8 cellular contexts compared by ENCODE assay signal in genomic region chr17:48307814-48308411, GRCh38.
DNase-seq lines count a peak whose midpoint lies in the region; ATAC-seq and TF ChIP-seq lines count a peak whose summit lies in the region.

No MANE protein-coding gene starts in this region.

- H3K4me3 ChIP-seq in coronary artery, result no peak overlapping the region
- no peak overlapping the region for H3K4me3 ChIP-seq in lung

- no peaks in the 10 kb centered on the region for H3K9me3 ChIP-seq in lung (ENCODE audit: control insufficient read depth in 2 of 2, insufficient read depth in 1 of 2, low read length in 1 of 2)

- WGBS in lung, 2 donors, result 23 to 31% methylated on average over 4 of the region's 4 CpGs

- no peak for ATAC-seq in lung (ENCODE audit: insufficient read depth, low FRiP score)
- ATAC-seq in GM21825 (IDR thresholded peaks at IDR 0.05; ENCODE audit: unreplicated experiment), result no peak

- TF ChIP-seq CTCF in VCaP (conservative IDR thresholded peaks at IDR 0.05), result peak; percentile 97
- peak; percentile 41 for TF ChIP-seq CTCF in coronary artery (IDR thresholded peaks at IDR 0.05)
- peak; percentile 53 for TF ChIP-seq CTCF in lung (IDR thresholded peaks at IDR 0.05; ENCODE audit: control extremely low read depth, extremely low read depth)

- H3K4me1 ChIP-seq in lung (ENCODE audit: control insufficient read depth in 2 of 2, insufficient read depth in 2 of 2, low read length in 2 of 2), result no peaks in the 10 kb centered on the region

- no peaks in the 10 kb centered on the region for H3K36me3 ChIP-seq in lung (ENCODE audit: control insufficient read depth in 2 of 2, insufficient read depth in 2 of 2, low read length in 2 of 2)

- DNase-seq in SIG-M5 treated with dmso at 0.1 percent for 504 hours (lab: John Stamatoyannopoulos, UW; ENCODE audit: unreplicated experiment), result peak; percentile 68
- DNase-seq in SIG-M5 (lab: John Stamatoyannopoulos, UW), result no peak
- DNase-seq in NCI-H1694 (lab: John Stamatoyannopoulos, UW), result peak; percentile 58
- no peak for DNase-seq in coronary artery (ENCODE audit: low spot score)
- DNase-seq in lung (ENCODE audit: low spot score), result peak; percentile 36
- DNase-seq in stimulated activated CD8-positive, alpha-beta memory T cell treated with anti-CD3 and anti-CD28 coated beads, Interleukin-7, amount 100 ng/mL, for 4 hours (ENCODE audit: low read depth in 2 of 2), result peak; percentile 17 to 21

- H3K27ac ChIP-seq in VCaP, result no peak overlapping the region
- H3K27ac ChIP-seq in coronary artery, result no peak overlapping the region
- H3K27ac ChIP-seq in lung (ENCODE audit: low read depth in 1 of 2, low read length in 1 of 2), result no peak overlapping the region

- peaks cover 5% of the 10 kb centered on the region for H3K27me3 ChIP-seq in lung (ENCODE audit: control insufficient read depth, insufficient read depth)

Comparison
In these comparisons a context has a peak if more than half of its experiments do, and no peak if none do; other contexts are left out.
1. DNase-seq: peak in SIG-M5 treated with dmso at 0.1 percent for 504 hours (single experiment), NCI-H1694 (single experiment), lung (single experiment) and stimulated activated CD8-positive, alpha-beta memory T cell treated with anti-CD3 and anti-CD28 coated beads, Interleukin-7, amount 100 ng/mL, for 4 hours (2 of 2); none in SIG-M5 (single experiment) and coronary artery (single experiment).
2. CTCF ChIP-seq: peak in every context shown above with its lines; median percentile 97 in VCaP; 53 in lung; 41 in coronary artery.